Comparison of ENCODE assay signal across 8 cellular contexts in the genomic region with DNA sequence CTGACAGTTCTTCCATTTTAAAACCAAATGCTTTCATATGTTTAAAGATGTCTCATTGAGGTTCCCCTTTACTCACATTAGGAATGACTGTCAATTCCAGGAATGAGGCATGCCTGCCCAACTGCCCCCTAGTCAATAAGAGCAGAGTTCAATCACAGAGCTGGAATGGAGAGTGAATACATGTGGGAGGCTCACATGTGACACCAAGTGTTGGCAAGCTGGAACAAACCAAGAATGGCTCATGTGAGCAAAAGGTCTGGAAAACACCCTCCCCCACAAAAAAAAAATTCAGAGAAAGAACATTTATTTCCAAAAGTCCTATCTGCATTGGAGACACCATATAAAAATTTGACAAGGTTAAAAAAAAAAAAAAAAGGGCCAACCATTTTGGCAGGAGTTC. TPM values are rescaled to one million over a fixed set of nuclear protein-coding genes. Genes with fewer than 3 reads are reported as not detected.
A peak's percentile ranks its signal among the peaks of the same experiment; 100 is the strongest.
DNase-seq lines count a peak whose midpoint lies in the region; ATAC-seq and TF ChIP-seq lines count a peak whose summit lies in the region.

No MANE protein-coding gene starts in this region.

- no peaks in the 10 kb centered on the region for H3K9me3 ChIP-seq in mucosa of descending colon

- H3K36me3 ChIP-seq in urinary bladder (ENCODE audit: insufficient read depth) (no peaks in the 10 kb centered on the region), mucosa of descending colon (ENCODE audit: low read depth) (peaks cover 6% of the 10 kb centered on the region)

- TF ChIP-seq CTCF in cardiac fibroblast (IDR thresholded peaks at IDR 0.05; ENCODE audit: low read depth, low read length) (no peak), mucosa of descending colon (IDR thresholded peaks at IDR 0.05) (no peak)

- H3K4me1 ChIP-seq in urinary bladder (ENCODE audit: insufficient read depth) (no peaks in the 10 kb centered on the region), mucosa of descending colon (ENCODE audit: low read depth) (peaks cover 22% of the 10 kb centered on the region)

- peak overlapping the region; percentile 32 for H3K27ac ChIP-seq in urinary bladder (ENCODE audit: low read depth)

- DNase-seq in SKM-1 treated with dmso at 0.1 percent for 144 hours (lab: John Stamatoyannopoulos, UW; ENCODE audit: unreplicated experiment) = peak; percentile 9
- no peak for DNase-seq in SKM-1 (lab: John Stamatoyannopoulos, UW; ENCODE audit: unreplicated experiment)
- DNase-seq in MV-4-11 (lab: John Stamatoyannopoulos, UW) = peak; percentile 60
- peak; percentile 73 to 84 for DNase-seq in cardiac fibroblast (ENCODE audit: low read depth in 2 of 2)
- peak; percentile 67 to 88 for DNase-seq in lung microvascular endothelial cell (ENCODE audit: low read depth in 2 of 2)
- no peak for DNase-seq in NCI-H2171 treated with DMSO at 0.1 percent for 48 hours (lab: John Stamatoyannopoulos, UW)
- DNase-seq in mucosa of descending colon = no peak

- H3K4me3 ChIP-seq in cardiac fibroblast (replicated peaks in 1 of 2; ENCODE audit: low read depth in 2 of 2, low read length in 2 of 2) = no peak overlapping the region
- H3K4me3 ChIP-seq in urinary bladder (ENCODE audit: low read depth, low read length) = no peak overlapping the region
- no peak overlapping the region for H3K4me3 ChIP-seq in mucosa of descending colon

- intact Hi-C loops in mucosa of descending colon (cut with DNase I, micrococcal nuclease) = no loop called here

- no peak for ATAC-seq in mucosa of descending colon

RNA-seq across cellular contexts. Expression of gene PBRM1, which starts 3.7 kb away (rescaled TPM):
- 42.7 and 53.2 TPM in 2 replicates for total RNA-seq in lung microvascular endothelial cell
- 125 TPM for total RNA-seq in urinary bladder
- polyA plus RNA-seq in urinary bladder = 25.1 TPM
- total RNA-seq in mucosa of descending colon = 10 to 100 TPM; 48.5 to 86.1 (median 56.8) TPM

RNA-seq across cellular contexts. Expression of gene GNL3, which starts 3.8 kb away (rescaled TPM):
- total RNA-seq in lung microvascular endothelial cell (47.5 and 63.1 TPM in 2 replicates), urinary bladder (163 TPM), mucosa of descending colon (10 to 100 TPM; 39.2 to 54.4 (median 47.7) TPM)
- polyA plus RNA-seq in urinary bladder = 47.0 TPM

RNA-seq across cellular contexts. Expression of gene GLT8D1, which starts 23.6 kb away (rescaled TPM):
- 41.0 and 47.2 TPM in 2 replicates for total RNA-seq in lung microvascular endothelial cell
- 129 TPM for total RNA-seq in urinary bladder
- 46.3 TPM for polyA plus RNA-seq in urinary bladder
- 10 to 100 TPM; 24.4 to 36.0 (median 30.7) TPM for total RNA-seq in mucosa of descending colon

RNA-seq across cellular contexts. Expression of gene SPCS1, which starts 23.9 kb away (rescaled TPM):
- 30.2 and 38.4 TPM in 2 replicates for total RNA-seq in lung microvascular endothelial cell
- 52.0 TPM for total RNA-seq in urinary bladder
- polyA plus RNA-seq in urinary bladder = 152 TPM
- 100 to 1,000 TPM in 1 of 3 donors, 10 to 100 TPM in 2; 61.0 to 105 (median 80.4) TPM for total RNA-seq in mucosa of descending colon

Comparison
In these comparisons a context has a peak if more than half of its experiments do, and no peak if none do; other contexts are left out.
1. DNase-seq: peak in SKM-1 treated with dmso at 0.1 percent for 144 hours (single experiment), MV-4-11 (single experiment), cardiac fibroblast (2 of 2) and lung microvascular endothelial cell (2 of 2); none in SKM-1 (single experiment), NCI-H2171 treated with DMSO at 0.1 percent for 48 hours (single experiment) and mucosa of descending colon (0 of 3).